Comparison of ENCODE assay signal across 1 cellular context in the genomic region with DNA sequence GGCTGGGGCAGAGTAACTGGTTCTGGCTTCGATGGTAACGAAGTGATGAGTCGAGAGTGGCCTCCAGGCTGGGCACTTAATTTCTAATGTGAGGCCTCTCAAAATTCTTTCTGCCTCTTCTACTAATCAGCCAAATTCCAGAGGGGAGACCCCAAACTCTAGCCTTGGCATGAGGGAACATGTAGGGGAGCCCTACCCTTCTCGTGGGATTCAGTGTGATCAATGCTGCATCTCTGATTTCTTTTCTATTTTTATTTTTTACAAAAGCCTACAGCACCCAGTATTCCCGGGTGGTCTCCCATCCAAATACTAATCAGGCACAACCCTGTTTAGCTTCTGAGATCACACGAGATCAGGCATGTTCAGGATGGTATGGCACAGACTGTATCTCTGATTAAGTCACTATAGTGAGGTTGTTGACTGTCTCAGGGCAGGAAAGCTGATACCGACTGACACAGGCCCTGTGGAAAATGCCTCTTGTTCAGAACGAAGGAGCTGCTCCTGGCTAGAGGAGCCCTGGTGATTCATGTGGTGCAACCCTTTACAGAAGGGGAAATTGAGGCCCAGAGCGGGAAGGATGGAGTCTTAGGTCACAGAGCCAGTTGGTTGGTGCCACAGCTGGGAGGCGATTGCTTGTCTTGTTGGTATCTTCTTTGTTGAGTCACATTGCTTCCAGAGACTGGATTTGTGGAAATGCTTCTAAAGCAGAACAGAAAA.
TF ChIP-seq lines count a peak whose summit lies in the region.

No MANE protein-coding gene starts in this region.

TF ChIP-seq in IMR-90, 13 proteins besides CTCF, POLR2A, EP300 and RAD21:
- no peak for TF ChIP-seq RFX5 (IDR thresholded peaks at IDR 0.05; ENCODE audit: low read depth, low read length)
- no peak for TF ChIP-seq NFE2L2 (IDR thresholded peaks at IDR 0.05; ENCODE audit: low read depth, low read length)
- TF ChIP-seq, protein P1, sequence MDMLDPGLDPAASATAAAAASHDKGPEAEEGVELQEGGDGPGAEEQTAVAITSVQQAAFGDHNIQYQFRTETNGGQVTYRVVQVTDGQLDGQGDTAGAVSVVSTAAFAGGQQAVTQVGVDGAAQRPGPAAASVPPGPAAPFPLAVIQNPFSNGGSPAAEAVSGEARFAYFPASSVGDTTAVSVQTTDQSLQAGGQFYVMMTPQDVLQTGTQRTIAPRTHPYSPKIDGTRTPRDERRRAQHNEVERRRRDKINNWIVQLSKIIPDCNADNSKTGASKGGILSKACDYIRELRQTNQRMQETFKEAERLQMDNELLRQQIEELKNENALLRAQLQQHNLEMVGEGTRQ (IDR thresholded peaks at IDR 0.05; ENCODE audit: low read depth, low read length): no peak
- no peak for TF ChIP-seq RCOR1 (IDR thresholded peaks at IDR 0.05; ENCODE audit: insufficient replicate concordance, low read length)
- no peak for TF ChIP-seq MAFK (IDR thresholded peaks at IDR 0.05; ENCODE audit: low read depth, low read length)
- TF ChIP-seq, protein P2, sequence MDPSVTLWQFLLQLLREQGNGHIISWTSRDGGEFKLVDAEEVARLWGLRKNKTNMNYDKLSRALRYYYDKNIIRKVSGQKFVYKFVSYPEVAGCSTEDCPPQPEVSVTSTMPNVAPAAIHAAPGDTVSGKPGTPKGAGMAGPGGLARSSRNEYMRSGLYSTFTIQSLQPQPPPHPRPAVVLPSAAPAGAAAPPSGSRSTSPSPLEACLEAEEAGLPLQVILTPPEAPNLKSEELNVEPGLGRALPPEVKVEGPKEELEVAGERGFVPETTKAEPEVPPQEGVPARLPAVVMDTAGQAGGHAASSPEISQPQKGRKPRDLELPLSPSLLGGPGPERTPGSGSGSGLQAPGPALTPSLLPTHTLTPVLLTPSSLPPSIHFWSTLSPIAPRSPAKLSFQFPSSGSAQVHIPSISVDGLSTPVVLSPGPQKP (IDR thresholded peaks at IDR 0.05; ENCODE audit: borderline replicate concordance, low read depth, low read length): no peak
- no peak for TF ChIP-seq MXI1 (IDR thresholded peaks at IDR 0.05; ENCODE audit: borderline replicate concordance, low read depth, low read length)
- no peak for TF ChIP-seq CHD1 (IDR thresholded peaks at IDR 0.05; ENCODE audit: low read depth, low read length)
- TF ChIP-seq MAZ (IDR thresholded peaks at IDR 0.05; ENCODE audit: borderline replicate concordance, low read depth, low read length): no peak
- no peak for TF ChIP-seq BHLHE40 (IDR thresholded peaks at IDR 0.05; ENCODE audit: low read depth, low read length)
